ENCODE assay signal across 21 cellular contexts in genomic region chr18:7760967-7761946, GRCh38.
DNase-seq lines count a peak whose midpoint lies in the region; ATAC-seq, FAIRE-seq and TF ChIP-seq lines count a peak whose summit lies in the region.
"Had no signal": no experiment of that assay in that cellular context is flagged by ENCODE, and none has a peak within 500 bp of the region (broad histone marks: within the 10 kb centered on the region; RNA-seq: fewer than 3 reads in every experiment).

No MANE protein-coding gene starts in this region.

- no peak for TF ChIP-seq RAD21 in IMR-90 (IDR thresholded peaks at IDR 0.05; ENCODE audit: low read length)

- no peak overlapping the region for H2BK120ac ChIP-seq in IMR-90 (ENCODE audit: low read depth, low read length)

- peak; percentile 83 for FAIRE-seq in islet of Langerhans (lab: Jason Lieb, UNC)
- FAIRE-seq: K562, TTC549 had no signal

- H2AFZ ChIP-seq in IMR-90 (replicated peaks; ENCODE audit: low read length, poor library complexity): no peak overlapping the region

- H3K9me1 ChIP-seq in IMR-90 (ENCODE audit: insufficient read depth, low read length): peaks cover 5% of the 10 kb centered on the region; the same call in 1 of the 2 replicates

- dilution Hi-C loops in IMR-90 (cut with HindIII; ENCODE audit: low sequenced_read_pairs, unreplicated experiment): no loop called here

- peaks cover 3 to 7% of the 10 kb centered on the region in 2 experiments; a peak in 1 of 4 replicates for H3K79me1 ChIP-seq in IMR-90 (ENCODE audit: low read depth in 1 of 2, low read length in 2 of 2)

- no peak overlapping the region for H3K56ac ChIP-seq in IMR-90 (ENCODE audit: extremely low read depth, insufficient read depth, low read length)

- H3K4me2 ChIP-seq in IMR-90 (ENCODE audit: low read depth, low read length): no peak overlapping the region

- CTCF ChIA-PET in IMR-90 (lab: Yijun Ruan, JAX): no interaction called here

- no peak overlapping the region for H4K8ac ChIP-seq in IMR-90 (ENCODE audit: low read depth in 2 of 2, low read length in 2 of 2)

- no peak overlapping the region for H4K91ac ChIP-seq in IMR-90 (ENCODE audit: insufficient read depth, low read depth, low read length)

- no peak overlapping the region for H2AK5ac ChIP-seq in IMR-90 (ENCODE audit: low read depth, low read length)

- no peak overlapping the region for H3K27ac ChIP-seq in IMR-90 (ENCODE audit: insufficient read depth, low read length)
- H3K27ac ChIP-seq in body of pancreas: peak overlapping the region in 2 of 4 donors; percentile 19 to 49
- no peak overlapping the region for H3K27ac ChIP-seq in substantia nigra (ENCODE audit: low read depth, low read length, poor library complexity, severe bottlenecking)
- H3K27ac ChIP-seq: foreskin keratinocyte had no signal

- ATAC-seq in IMR-90 (ENCODE audit: low read depth): peak; percentile 81
- peak; percentile 68 for ATAC-seq in body of pancreas
- ATAC-seq: activated naive CD4-positive, alpha-beta T cell treated with anti-CD3 and anti-CD28 coated beads, Interleukin-2, amount 50 U/mL, for 72 hours; foreskin keratinocyte; K562; left ventricle myocardium superior had no signal

- no peaks in the 10 kb centered on the region for H3K36me3 ChIP-seq in IMR-90 (ENCODE audit: control insufficient read depth, insufficient read depth, low read length)
- H3K36me3 ChIP-seq in body of pancreas (replicated peaks in 1 of 2; ENCODE audit: insufficient read depth in 1 of 2, low read depth in 2 of 2): no peaks in the 10 kb centered on the region
- H3K36me3 ChIP-seq: BE2C had no signal

- peak overlapping the region; percentile 59 for H2BK5ac ChIP-seq in IMR-90 (ENCODE audit: low read depth, low read length, poor library complexity, severe bottlenecking)

- H3K4me3 ChIP-seq in IMR-90 (ENCODE audit: insufficient read depth, low read depth, low read length) (no peak overlapping the region), body of pancreas (no peak overlapping the region)
- H3K4me3 ChIP-seq: K562 had no signal

- no peak overlapping the region for H2BK20ac ChIP-seq in IMR-90 (ENCODE audit: low read depth, low read length)

- DNase-seq in IMR-90: peak; percentile 74
- DNase-seq in body of pancreas: no peak
- peak; percentile 31 for DNase-seq in smooth muscle cell of the brain vasculature (ENCODE audit: low read depth, low spot score)
- no peak for DNase-seq in substantia nigra (lab: John Stamatoyannopoulos, UW)
- DNase-seq in UCSD-AML1 (lab: John Stamatoyannopoulos, UW; ENCODE audit: unreplicated experiment): no peak
- DNase-seq in C1 segment of cervical spinal cord (lab: John Stamatoyannopoulos, UW): no peak
- DNase-seq: activated CD4-positive, alpha-beta T cell treated with anti-CD3 and anti-CD28 coated beads, Interleukin-2, amount 10 ng/mL, durations not matched to agents 7 days and 5 days; activated T-cell treated with anti-CD3 and anti-CD28 coated beads for 4 hours; BE2C; central memory CD4-positive, alpha-beta T cell; DMS 273 treated with DMSO at 0.1 percent for 48 hours; endodermal cell; foreskin keratinocyte; left ventricle myocardium superior; NCI-H1048; nucleus accumbens; stimulated activated CD4-positive, alpha-beta T cell treated with anti-CD3 and anti-CD28 coated beads, Interleukin-4, amount 100 ng/mL, for 1 hour had no signal

- H3K18ac ChIP-seq in IMR-90 (ENCODE audit: low read depth, low read length): no peak overlapping the region; the same call in 1 of the 2 replicates

- intact Hi-C loops in IMR-90 (cut with micrococcal nuclease): no loop called here
- intact Hi-C loops in body of pancreas (cut with DNase I): no loop called here

- peaks cover 4% of the 10 kb centered on the region for H4K20me1 ChIP-seq in IMR-90 (ENCODE audit: insufficient read depth, low read length)

- H2BK15ac ChIP-seq in IMR-90 (ENCODE audit: low read depth, low read length): 0 out of 3 replicates have a peak overlapping the region, but pooled peaks have one; percentile 10

- no peak overlapping the region for H3K9ac ChIP-seq in IMR-90 (ENCODE audit: low read depth, low read length)

- in situ Hi-C loops in IMR-90 (cut with MboI; ENCODE audit: low sequenced_read_pairs): no loop called here

- POLR2A ChIA-PET in IMR-90 (lab: Charles Lee; ENCODE audit: unreplicated experiment): interaction anchor here (0.5 to 0.6 kb wide), 2 partner anchors 185 to 571 kb away, joined by 4 to 6 read pairs; no protein-coding TSS in a partner anchor

- peaks cover 3% of the 10 kb centered on the region; the same call in 1 of the 2 replicates for H3K4me1 ChIP-seq in IMR-90 (ENCODE audit: control insufficient read depth, insufficient read depth, low read length)
- H3K4me1 ChIP-seq in body of pancreas: peaks cover 31% of the 10 kb centered on the region
- H3K4me1 ChIP-seq: BE2C, foreskin keratinocyte had no signal

- BruUV-seq in IMR-90 (replicated peaks; lab: Mats Ljungman, UMichigan): no TSS peak

- H3K4ac ChIP-seq in IMR-90 (ENCODE audit: low read depth, low read length): no peak overlapping the region

- no peak for TF ChIP-seq CTCF in IMR-90 (conservative IDR thresholded peaks at IDR 0.05; ENCODE audit: low read depth, low read length)
- TF ChIP-seq CTCF in body of pancreas (IDR thresholded peaks at IDR 0.05): no peak

- H3K9me3 ChIP-seq in IMR-90 (ENCODE audit: control insufficient read depth, insufficient read depth, low read length) (no peaks in the 10 kb centered on the region), body of pancreas (no peaks in the 10 kb centered on the region)
- H3K9me3 ChIP-seq: BE2C had no signal

- TF ChIP-seq POLR2A in IMR-90 (IDR thresholded peaks at IDR 0.05; ENCODE audit: low read depth, low read length): no peak
- no peak for TF ChIP-seq POLR2A in body of pancreas (IDR thresholded peaks at IDR 0.05)

- peak overlapping the region; percentile 74; the same call in 1 of the 2 replicates for H4K5ac ChIP-seq in IMR-90 (ENCODE audit: low read depth, low read length)

- WGBS in IMR-90 (ENCODE audit: extremely low coverage in 2 of 2, insufficient read length in 1 of 2), 2 experiments: 40% methylated on average over 1 of the region's 6 CpGs; no CpG with 5 or more reads in 1 of the 2 experiments
- 31 to 35% methylated on average over 6 of the region's 6 CpGs for WGBS in body of pancreas, 2 donors

- H3K27me3 ChIP-seq in IMR-90 (ENCODE audit: control insufficient read depth, insufficient read depth, low read length) (no peaks in the 10 kb centered on the region), body of pancreas (no peaks in the 10 kb centered on the region)
- H3K27me3 ChIP-seq: BE2C, foreskin keratinocyte had no signal

- H2AK9ac ChIP-seq in IMR-90 (replicated peaks; ENCODE audit: low read depth, low read length, poor library complexity): no peak overlapping the region

- no peak overlapping the region for H3K23ac ChIP-seq in IMR-90 (ENCODE audit: low read depth, low read length)

- no peak overlapping the region for H3K14ac ChIP-seq in IMR-90 (replicated peaks; ENCODE audit: low read depth, low read length)

TF ChIP-seq in IMR-90, 13 proteins besides CTCF, POLR2A, EP300 and RAD21:
- TF ChIP-seq SMC3 (IDR thresholded peaks at IDR 0.05; ENCODE audit: low read depth, low read length): no peak
- no peak for TF ChIP-seq MXI1 (IDR thresholded peaks at IDR 0.05; ENCODE audit: borderline replicate concordance, low read depth, low read length)
- no peak for TF ChIP-seq RFX5 (IDR thresholded peaks at IDR 0.05; ENCODE audit: low read depth, low read length)
- TF ChIP-seq RCOR1 (IDR thresholded peaks at IDR 0.05; ENCODE audit: insufficient replicate concordance, low read length): no peak
- no peak for TF ChIP-seq NFE2L2 (IDR thresholded peaks at IDR 0.05; ENCODE audit: low read depth, low read length)
- TF ChIP-seq CHD1 (IDR thresholded peaks at IDR 0.05; ENCODE audit: low read depth, low read length): no peak
- TF ChIP-seq FOS (IDR thresholded peaks at IDR 0.05; ENCODE audit: low read depth, low read length): no peak
- no peak for TF ChIP-seq ELK1 (IDR thresholded peaks at IDR 0.05; ENCODE audit: borderline replicate concordance, low read depth, low read length)
- no peak for TF ChIP-seq MAZ (IDR thresholded peaks at IDR 0.05; ENCODE audit: borderline replicate concordance, low read depth, low read length)
- no peak for TF ChIP-seq MAFK (IDR thresholded peaks at IDR 0.05; ENCODE audit: low read depth, low read length)
- no peak for TF ChIP-seq CEBPB (IDR thresholded peaks at IDR 0.05; ENCODE audit: low read depth, low read length)
- no peak for TF ChIP-seq BHLHE40 (IDR thresholded peaks at IDR 0.05; ENCODE audit: low read depth, low read length)
- TF ChIP-seq USF2 (IDR thresholded peaks at IDR 0.05; ENCODE audit: low read depth, low read length): no peak

Comparison
In these comparisons a context has a peak if more than half of its experiments do, and no peak if none do; other contexts are left out.
1. DNase-seq: peak in IMR-90 (single experiment) and smooth muscle cell of the brain vasculature (single experiment); none in body of pancreas (0 of 4), substantia nigra (0 of 49), UCSD-AML1 (single experiment) and C1 segment of cervical spinal cord (0 of 14).